In the genomic region with DNA sequence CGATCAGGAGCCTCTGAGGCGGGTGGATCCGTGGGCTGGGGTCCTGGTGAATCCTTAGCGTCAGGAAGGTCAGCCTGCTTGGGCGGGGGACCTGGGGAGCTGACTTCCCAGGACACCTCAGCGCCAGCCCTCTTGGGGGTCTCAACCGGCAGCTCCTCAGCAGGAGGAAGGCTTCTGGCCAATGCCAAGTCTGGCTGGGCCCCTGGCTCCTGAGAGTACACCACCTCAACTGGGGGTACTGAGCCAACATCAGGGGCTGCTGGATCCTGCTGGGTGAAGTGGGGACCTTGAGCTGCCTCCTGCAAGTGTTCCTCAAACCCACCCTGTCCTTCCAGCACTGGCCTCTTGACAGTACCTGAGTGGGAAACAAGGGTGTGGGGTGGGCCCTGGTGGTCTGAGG, we compare ENCODE assay signal across 25 cellular contexts.
"Had no signal": no experiment of that assay in that cellular context is flagged by ENCODE, and none has a peak within 500 bp of the region (broad histone marks: within the 10 kb centered on the region; RNA-seq: fewer than 3 reads in every experiment).

No MANE protein-coding gene starts in this region.

- H3K4me3 ChIP-seq: colonic mucosa, hepatocyte, left ventricle myocardium inferior, lower lobe of right lung, ovary, right atrium auricular region, smooth muscle cell, testis, tibial nerve, upper lobe of right lung had no signal

- H3K9me3 Mint-ChIP-seq: memory B cell; naive B cell; nephron progenitor cell; stimulated activated effector memory CD8-positive, alpha-beta T cell treated with anti-CD3 and anti-CD28 coated beads, Interleukin-12 subunit alpha, Interleukin-12 subunit beta, amount 100 ng/mL, for 72 hours had no signal

- H3K27me3 Mint-ChIP-seq: memory B cell had no signal

- ATAC-seq: left cardiac atrium; lower lobe of right lung; stimulated activated effector memory CD8-positive, alpha-beta T cell treated with anti-CD3 and anti-CD28 coated beads, Interleukin-12 subunit alpha, Interleukin-12 subunit beta, amount 100 ng/mL, for 72 hours; stimulated activated naive CD8-positive, alpha-beta T cell treated with anti-CD3 and anti-CD28 coated beads, Interleukin-15, Interleukin-2, amounts not matched to agents 100 U/mL and 50 U/mL, for 24 hours; upper lobe of right lung had no signal

- H3K36me3 Mint-ChIP-seq: memory B cell, naive B cell had no signal

- H2AFZ ChIP-seq: hepatocyte had no signal

- H3K4me3 Mint-ChIP-seq: memory B cell; nephron progenitor cell; stimulated activated effector memory CD8-positive, alpha-beta T cell treated with anti-CD3 and anti-CD28 coated beads, Interleukin-12 subunit alpha, Interleukin-12 subunit beta, amount 100 ng/mL, for 72 hours had no signal

- FAIRE-seq: endothelial cell of umbilical vein, kidney had no signal

- H3K4me2 ChIP-seq: hepatocyte, smooth muscle cell had no signal

- H3K36me3 ChIP-seq: colonic mucosa, ovary, right atrium auricular region, upper lobe of right lung had no signal

- H3K27me3 ChIP-seq: colonic mucosa, hepatocyte, ovary, right atrium auricular region, testis, tibial nerve, upper lobe of right lung had no signal

- H3K27ac Mint-ChIP-seq: memory B cell; nephron progenitor cell; stimulated activated effector memory CD8-positive, alpha-beta T cell treated with anti-CD3 and anti-CD28 coated beads, Interleukin-12 subunit alpha, Interleukin-12 subunit beta, amount 100 ng/mL, for 72 hours had no signal

- H3K9me3 ChIP-seq: colonic mucosa, left ventricle myocardium inferior, lower lobe of right lung, ovary, right atrium auricular region, testis, tibial nerve, upper lobe of right lung had no signal

- DNase-seq: cerebellar nuclear complex; colonic mucosa; dermis blood vessel endothelial cell; erythroblast; foreskin melanocyte; kidney; left cardiac atrium; left ventricle myocardium inferior; lower lobe of right lung; midbrain; naive B cell; nephron progenitor cell; ovary; stimulated activated CD4-positive, alpha-beta T cell treated with anti-CD3 and anti-CD28 coated beads, Interleukin-4, amount 100 ng/mL, for 1 hour; stimulated activated CD8-positive, alpha-beta memory T cell treated with anti-CD3 and anti-CD28 coated beads, Interleukin-4, amount 100 ng/mL, for 48 hours; stimulated activated naive CD8-positive, alpha-beta T cell treated with anti-CD3 and anti-CD28 coated beads, Interleukin-15, Interleukin-2, amounts not matched to agents 100 U/mL and 50 U/mL, for 24 hours; testis; upper lobe of right lung had no signal

- H3K27ac ChIP-seq: colonic mucosa, hepatocyte, left ventricle myocardium inferior, lower lobe of right lung, ovary, right atrium auricular region, testis, upper lobe of right lung had no signal

- H3K79me2 ChIP-seq: hepatocyte had no signal
